9 cellular contexts compared by ENCODE assay signal in genomic region chr6:84685983-84686584, GRCh38.
DNase-seq lines count a peak whose midpoint lies in the region; ATAC-seq and TF ChIP-seq lines count a peak whose summit lies in the region.
"Had no signal": no experiment of that assay in that cellular context is flagged by ENCODE, and none has a peak within 500 bp of the region (broad histone marks: within the 10 kb centered on the region; RNA-seq: fewer than 3 reads in every experiment).

No MANE protein-coding gene starts in this region.

- no peak overlapping the region for H3K4me3 Mint-ChIP-seq in MCF 10A (ENCODE audit: unreplicated experiment)

- no peaks in the 10 kb centered on the region for H3K27me3 ChIP-seq in breast epithelium
- H3K27me3 ChIP-seq in Loucy (ENCODE audit: insufficient read depth, low read length, poor library complexity, severe bottlenecking), result no peaks in the 10 kb centered on the region
- no peaks in the 10 kb centered on the region for H3K27me3 ChIP-seq in mammary epithelial cell (ENCODE audit: insufficient read depth, low read length)
- no peaks in the 10 kb centered on the region for H3K27me3 ChIP-seq in testis
- H3K27me3 ChIP-seq in tibial nerve, result no peaks in the 10 kb centered on the region

- H3K9me3 ChIP-seq in breast epithelium (no peaks in the 10 kb centered on the region), Loucy (ENCODE audit: insufficient read depth, low read depth, low read length) (no peaks in the 10 kb centered on the region; the same call in 1 of the 2 replicates), mammary epithelial cell (replicated peaks; ENCODE audit: insufficient read depth, low read length) (no peaks in the 10 kb centered on the region), testis (no peaks in the 10 kb centered on the region), tibial nerve (no peaks in the 10 kb centered on the region)

- H3K4me1 ChIP-seq in breast epithelium, result no peaks in the 10 kb centered on the region
- peaks cover 20% of the 10 kb centered on the region for H3K4me1 ChIP-seq in Loucy (ENCODE audit: insufficient read depth, low read length, poor library complexity, severe bottlenecking)
- no peaks in the 10 kb centered on the region for H3K4me1 ChIP-seq in mammary epithelial cell (ENCODE audit: insufficient read depth, low read length)
- H3K4me1 ChIP-seq in testis, result no peaks in the 10 kb centered on the region
- H3K4me1 ChIP-seq in tibial nerve, result peaks cover 0 to 6% (median 0%) of the 10 kb centered on the region in 4 donors

- TF ChIP-seq CTCF in MCF 10A (IDR thresholded peaks at IDR 0.05; ENCODE audit: unreplicated experiment), result peak; percentile 43
- TF ChIP-seq CTCF in breast epithelium (IDR thresholded peaks at IDR 0.05), result peak in 1 of 3 donors; percentile 11
- peak; percentile 62 for TF ChIP-seq CTCF in Loucy (conservative IDR thresholded peaks at IDR 0.05; ENCODE audit: low read length)
- TF ChIP-seq CTCF in mammary epithelial cell (conservative IDR thresholded peaks at IDR 0.05 in 1 of 2, IDR thresholded peaks at IDR 0.05 in 1 of 2; ENCODE audit: extremely low read depth in 1 of 2, insufficient read depth in 1 of 2, low read depth in 1 of 2, low read length in 2 of 2), result peak; percentile 57 to 61
- TF ChIP-seq CTCF in testis (IDR thresholded peaks at IDR 0.05), result peak in 2 of 3 experiments; percentile 37 to 62
- TF ChIP-seq CTCF in tibial nerve (IDR thresholded peaks at IDR 0.05), result no peak

- no peaks in the 10 kb centered on the region for H3K36me3 Mint-ChIP-seq in MCF 10A (ENCODE audit: insufficient read depth, unreplicated experiment)

- POLR2A ChIA-PET in MCF 10A (lab: Yijun Ruan, JAX), result interaction anchor here (0.6 to 0.9 kb wide), 2 partner anchors 12 to 19 kb away, joined by 3 to 4 read pairs; no protein-coding TSS in a partner anchor

- 76% methylated on average over 3 of the region's 3 CpGs for WGBS in mammary epithelial cell (ENCODE audit: low coverage, missing lambda C conversion rate)
- WGBS in testis, 2 donors, result 65 to 66% methylated on average over 3 of the region's 3 CpGs
- WGBS in tibial nerve, 2 donors, result 73 to 74% methylated on average over 3 of the region's 3 CpGs

- H4K20me1 ChIP-seq in Loucy (ENCODE audit: insufficient read depth, low read length, poor library complexity, severe bottlenecking) (no peaks in the 10 kb centered on the region), mammary epithelial cell (ENCODE audit: insufficient read depth, low read length) (no peaks in the 10 kb centered on the region)

- BruUV-seq in MCF 10A (replicated peaks; lab: Mats Ljungman, UMichigan) (no TSS peak), mammary epithelial cell (replicated peaks; lab: Mats Ljungman, UMichigan) (no TSS peak)

- H3K27me3 Mint-ChIP-seq in MCF 10A (ENCODE audit: insufficient read depth, unreplicated experiment), result no peaks in the 10 kb centered on the region

- H2AFZ ChIP-seq in Loucy (ENCODE audit: low read length), result no peak overlapping the region
- H2AFZ ChIP-seq in mammary epithelial cell (ENCODE audit: low read depth, low read length), result no peak overlapping the region

- CTCF ChIA-PET in MCF 10A (lab: Yijun Ruan, JAX), result no interaction called here
- CTCF ChIA-PET in mammary epithelial cell (lab: Charles Lee; ENCODE audit: low non-redundant PET), result no interaction called here

- intact Hi-C loops in MCF 10A (cut with micrococcal nuclease), result no loop called here
- intact Hi-C loops in breast epithelium (cut with DNase I; ENCODE audit: low total_unique reads), result no loop called here
- intact Hi-C loops in mammary epithelial cell (cut with micrococcal nuclease), result loop anchor here (1.0 to 10.0 kb wide), 2 partner anchors 121 to 258 kb away; no protein-coding TSS in a partner anchor
- intact Hi-C loops in testis (cut with DNase I; ENCODE audit: low total_unique reads), result no loop called here

- H3K27ac ChIP-seq in breast epithelium (no peak overlapping the region), mammary epithelial cell (ENCODE audit: insufficient read depth, low read depth, low read length) (no peak overlapping the region), testis (no peak overlapping the region), tibial nerve (no peak overlapping the region)

- H3K4me1 Mint-ChIP-seq in MCF 10A (ENCODE audit: insufficient read depth, unreplicated experiment), result no peaks in the 10 kb centered on the region

- no peaks in the 10 kb centered on the region for H3F3A ChIP-seq in Loucy (ENCODE audit: low read depth)

- H3K4me2 ChIP-seq in Loucy (ENCODE audit: low read depth, low read length, poor library complexity, severe bottlenecking), result no peak overlapping the region
- no peak overlapping the region for H3K4me2 ChIP-seq in mammary epithelial cell (ENCODE audit: insufficient read depth, low read depth, low read length)

- no peak for ATAC-seq in HG02870 (IDR thresholded peaks at IDR 0.05; ENCODE audit: unreplicated experiment)

- dilution Hi-C loops in mammary epithelial cell (cut with HindIII; ENCODE audit: low sequenced_read_pairs), result loop anchor here (10.0 kb wide), 1 partner anchor 261 kb away; no protein-coding TSS in a partner anchor

- H3K4me3 ChIP-seq in breast epithelium (no peak overlapping the region), Loucy (ENCODE audit: low read length, poor library complexity, severe bottlenecking) (no peak overlapping the region), mammary epithelial cell (replicated peaks in 1 of 3; ENCODE audit: insufficient read depth in 1 of 3, low read depth in 2 of 3, low read length in 3 of 3) (no peak overlapping the region), testis (no peak overlapping the region), tibial nerve (no peak overlapping the region)

- no peaks in the 10 kb centered on the region for H3K36me3 ChIP-seq in breast epithelium
- H3K36me3 ChIP-seq in Loucy (ENCODE audit: insufficient read depth, low read length), result no peaks in the 10 kb centered on the region
- no peaks in the 10 kb centered on the region for H3K36me3 ChIP-seq in mammary epithelial cell (ENCODE audit: insufficient read depth, low read length)
- H3K36me3 ChIP-seq in testis (ENCODE audit: low read depth, missing control alignments), result no peaks in the 10 kb centered on the region
- no peaks in the 10 kb centered on the region for H3K36me3 ChIP-seq in tibial nerve

- H3K9ac ChIP-seq in Loucy (ENCODE audit: low read depth, low read length, poor library complexity, severe bottlenecking) (no peak overlapping the region), mammary epithelial cell (ENCODE audit: insufficient read depth, low read length) (no peak overlapping the region)

- in situ Hi-C loops in mammary epithelial cell (cut with MboI; ENCODE audit: low sequenced_read_pairs in 2 of 2), result loop anchor here in 1 of 2 donors (10.0 kb wide), 1 partner anchor 261 kb away; no protein-coding TSS in a partner anchor

- H3K9me3 Mint-ChIP-seq in MCF 10A (ENCODE audit: unreplicated experiment), result peaks cover 10% of the 10 kb centered on the region

- H3K27ac Mint-ChIP-seq in MCF 10A (ENCODE audit: low read depth, unreplicated experiment), result no peak overlapping the region

- DNase-seq in MCF 10A (ENCODE audit: unreplicated experiment) (peak; percentile 49), breast epithelium (ENCODE audit: low spot score in 2 of 2) (no peak), mammary epithelial cell (peak; percentile 6), testis (peak; percentile 28), middle frontal gyrus (ENCODE audit: extremely low spot score, low spot score) (no peak), tibial nerve (ENCODE audit: low spot score in 2 of 2) (no peak)
- DNase-seq: Right ventricle myocardium superior had no signal

- no peaks in the 10 kb centered on the region for H3K9me2 ChIP-seq in Loucy (replicated peaks; ENCODE audit: low read depth, low read length)

- TF ChIP-seq POLR2A in breast epithelium (IDR thresholded peaks at IDR 0.05) (no peak), testis (IDR thresholded peaks at IDR 0.05) (no peak), tibial nerve (IDR thresholded peaks at IDR 0.05) (no peak)

- TF ChIP-seq EP300 in tibial nerve (IDR thresholded peaks at IDR 0.05), result no peak

- H3K79me2 ChIP-seq in Loucy (ENCODE audit: insufficient read depth, low read length), result no peaks in the 10 kb centered on the region
- H3K79me2 ChIP-seq in mammary epithelial cell (ENCODE audit: insufficient read depth, low read length), result no peaks in the 10 kb centered on the region

Comparison
In these comparisons a context has a peak if more than half of its experiments do, and no peak if none do; other contexts are left out.
1. DNase-seq: peak in MCF 10A (single experiment), mammary epithelial cell (single experiment) and testis (single experiment); none in breast epithelium (0 of 2), middle frontal gyrus (single experiment) and tibial nerve (0 of 2).
2. CTCF ChIP-seq: peak in MCF 10A (single experiment), Loucy (single experiment), mammary epithelial cell (2 of 2) and testis (2 of 3); none in tibial nerve (0 of 5).